In the genomic region with DNA sequence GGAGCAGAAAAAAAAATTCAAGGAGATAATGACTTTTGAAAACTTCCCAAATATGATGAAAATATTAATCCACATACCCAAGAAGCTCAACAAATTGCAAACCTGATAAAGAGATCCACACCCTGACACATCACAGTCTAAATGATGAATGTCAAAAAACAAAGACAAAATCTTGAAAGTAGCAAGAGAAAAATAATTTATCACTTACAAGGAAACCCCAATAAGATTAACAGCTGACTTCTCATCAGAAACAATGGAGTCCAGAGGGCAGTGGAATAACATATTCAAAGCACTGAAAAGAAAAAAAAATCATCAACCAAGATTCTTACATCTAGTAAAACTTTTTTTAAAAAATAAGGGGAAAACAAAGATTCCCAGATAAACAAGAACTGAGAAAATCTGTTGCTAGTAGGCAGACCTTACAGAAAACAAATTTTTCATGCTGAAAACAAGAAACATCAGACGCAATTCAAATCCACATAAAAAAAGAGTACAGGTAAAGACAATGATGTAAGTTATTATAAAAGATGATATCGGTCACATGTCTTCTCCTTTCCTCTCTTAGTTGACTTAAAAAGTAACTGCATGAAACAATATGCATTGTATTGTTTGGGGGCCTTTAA, we compare ENCODE assay signal across 1 cellular context.
TF ChIP-seq lines count a peak whose summit lies in the region.

No MANE protein-coding gene starts in this region.

TF ChIP-seq in GM12878, 131 proteins besides CTCF, POLR2A, EP300 and RAD21 (continues in another document):
- TF ChIP-seq NR2F1 (conservative IDR thresholded peaks at IDR 0.05), result no peak
- no peak for TF ChIP-seq EGR1 (IDR thresholded peaks at IDR 0.05; ENCODE audit: borderline replicate concordance in 1 of 2, low read depth in 2 of 2, low read length in 2 of 2)
- TF ChIP-seq MTA3 (IDR thresholded peaks at IDR 0.05; ENCODE audit: borderline replicate concordance, low read length), result no peak
- no peak for TF ChIP-seq TARDBP (IDR thresholded peaks at IDR 0.05; ENCODE audit: borderline replicate concordance)
- TF ChIP-seq, protein P1, sequence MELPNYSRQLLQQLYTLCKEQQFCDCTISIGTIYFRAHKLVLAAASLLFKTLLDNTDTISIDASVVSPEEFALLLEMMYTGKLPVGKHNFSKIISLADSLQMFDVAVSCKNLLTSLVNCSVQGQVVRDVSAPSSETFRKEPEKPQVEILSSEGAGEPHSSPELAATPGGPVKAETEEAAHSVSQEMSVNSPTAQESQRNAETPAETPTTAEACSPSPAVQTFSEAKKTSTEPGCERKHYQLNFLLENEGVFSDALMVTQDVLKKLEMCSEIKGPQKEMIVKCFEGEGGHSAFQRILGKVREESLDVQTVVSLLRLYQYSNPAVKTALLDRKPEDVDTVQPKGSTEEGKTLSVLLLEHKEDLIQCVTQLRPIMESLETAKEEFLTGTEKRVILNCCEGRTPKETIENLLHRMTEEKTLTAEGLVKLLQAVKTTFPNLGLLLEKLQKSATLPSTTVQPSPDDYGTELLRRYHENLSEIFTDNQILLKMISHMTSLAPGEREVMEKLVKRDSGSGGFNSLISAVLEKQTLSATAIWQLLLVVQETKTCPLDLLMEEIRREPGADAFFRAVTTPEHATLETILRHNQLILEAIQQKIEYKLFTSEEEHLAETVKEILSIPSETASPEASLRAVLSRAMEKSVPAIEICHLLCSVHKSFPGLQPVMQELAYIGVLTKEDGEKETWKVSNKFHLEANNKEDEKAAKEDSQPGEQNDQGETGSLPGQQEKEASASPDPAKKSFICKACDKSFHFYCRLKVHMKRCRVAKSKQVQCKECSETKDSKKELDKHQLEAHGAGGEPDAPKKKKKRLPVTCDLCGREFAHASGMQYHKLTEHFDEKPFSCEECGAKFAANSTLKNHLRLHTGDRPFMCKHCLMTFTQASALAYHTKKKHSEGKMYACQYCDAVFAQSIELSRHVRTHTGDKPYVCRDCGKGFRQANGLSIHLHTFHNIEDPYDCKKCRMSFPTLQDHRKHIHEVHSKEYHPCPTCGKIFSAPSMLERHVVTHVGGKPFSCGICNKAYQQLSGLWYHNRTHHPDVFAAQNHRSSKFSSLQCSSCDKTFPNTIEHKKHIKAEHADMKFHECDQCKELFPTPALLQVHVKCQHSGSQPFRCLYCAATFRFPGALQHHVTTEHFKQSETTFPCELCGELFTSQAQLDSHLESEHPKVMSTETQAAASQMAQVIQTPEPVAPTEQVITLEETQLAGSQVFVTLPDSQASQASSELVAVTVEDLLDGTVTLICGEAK (IDR thresholded peaks at IDR 0.05; ENCODE audit: borderline replicate concordance), result no peak
- no peak for TF ChIP-seq ZNF217 (IDR thresholded peaks at IDR 0.05)
- TF ChIP-seq, protein P2, sequence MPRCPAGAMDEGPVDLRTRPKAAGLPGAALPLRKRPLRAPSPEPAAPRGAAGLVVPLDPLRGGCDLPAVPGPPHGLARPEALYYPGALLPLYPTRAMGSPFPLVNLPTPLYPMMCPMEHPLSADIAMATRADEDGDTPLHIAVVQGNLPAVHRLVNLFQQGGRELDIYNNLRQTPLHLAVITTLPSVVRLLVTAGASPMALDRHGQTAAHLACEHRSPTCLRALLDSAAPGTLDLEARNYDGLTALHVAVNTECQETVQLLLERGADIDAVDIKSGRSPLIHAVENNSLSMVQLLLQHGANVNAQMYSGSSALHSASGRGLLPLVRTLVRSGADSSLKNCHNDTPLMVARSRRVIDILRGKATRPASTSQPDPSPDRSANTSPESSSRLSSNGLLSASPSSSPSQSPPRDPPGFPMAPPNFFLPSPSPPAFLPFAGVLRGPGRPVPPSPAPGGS (IDR thresholded peaks at IDR 0.05; ENCODE audit: borderline replicate concordance, insufficient read depth, low read depth, low read length, poor library complexity, severe bottlenecking), result no peak
- TF ChIP-seq ZNF24 (IDR thresholded peaks at IDR 0.05), result 0 out of 2 replicates have a peak, but pooled peaks have one; percentile 18
- TF ChIP-seq EZH2 (IDR thresholded peaks at IDR 0.05; ENCODE audit: borderline replicate concordance, control insufficient read depth, low read depth, low read length), result no peak
- TF ChIP-seq CHD2 (IDR thresholded peaks at IDR 0.05; ENCODE audit: borderline replicate concordance, low read depth, low read length), result no peak
- TF ChIP-seq, protein P3, sequence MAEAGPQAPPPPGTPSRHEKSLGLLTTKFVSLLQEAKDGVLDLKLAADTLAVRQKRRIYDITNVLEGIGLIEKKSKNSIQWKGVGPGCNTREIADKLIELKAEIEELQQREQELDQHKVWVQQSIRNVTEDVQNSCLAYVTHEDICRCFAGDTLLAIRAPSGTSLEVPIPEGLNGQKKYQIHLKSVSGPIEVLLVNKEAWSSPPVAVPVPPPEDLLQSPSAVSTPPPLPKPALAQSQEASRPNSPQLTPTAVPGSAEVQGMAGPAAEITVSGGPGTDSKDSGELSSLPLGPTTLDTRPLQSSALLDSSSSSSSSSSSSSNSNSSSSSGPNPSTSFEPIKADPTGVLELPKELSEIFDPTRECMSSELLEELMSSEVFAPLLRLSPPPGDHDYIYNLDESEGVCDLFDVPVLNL (IDR thresholded peaks at IDR 0.05; ENCODE audit: low read depth, low read length), result no peak
- TF ChIP-seq CBX5 (IDR thresholded peaks at IDR 0.05; ENCODE audit: low read depth), result peak; percentile 99
- no peak for TF ChIP-seq MTA2 (IDR thresholded peaks at IDR 0.05; ENCODE audit: low read depth)
- TF ChIP-seq, protein P4, sequence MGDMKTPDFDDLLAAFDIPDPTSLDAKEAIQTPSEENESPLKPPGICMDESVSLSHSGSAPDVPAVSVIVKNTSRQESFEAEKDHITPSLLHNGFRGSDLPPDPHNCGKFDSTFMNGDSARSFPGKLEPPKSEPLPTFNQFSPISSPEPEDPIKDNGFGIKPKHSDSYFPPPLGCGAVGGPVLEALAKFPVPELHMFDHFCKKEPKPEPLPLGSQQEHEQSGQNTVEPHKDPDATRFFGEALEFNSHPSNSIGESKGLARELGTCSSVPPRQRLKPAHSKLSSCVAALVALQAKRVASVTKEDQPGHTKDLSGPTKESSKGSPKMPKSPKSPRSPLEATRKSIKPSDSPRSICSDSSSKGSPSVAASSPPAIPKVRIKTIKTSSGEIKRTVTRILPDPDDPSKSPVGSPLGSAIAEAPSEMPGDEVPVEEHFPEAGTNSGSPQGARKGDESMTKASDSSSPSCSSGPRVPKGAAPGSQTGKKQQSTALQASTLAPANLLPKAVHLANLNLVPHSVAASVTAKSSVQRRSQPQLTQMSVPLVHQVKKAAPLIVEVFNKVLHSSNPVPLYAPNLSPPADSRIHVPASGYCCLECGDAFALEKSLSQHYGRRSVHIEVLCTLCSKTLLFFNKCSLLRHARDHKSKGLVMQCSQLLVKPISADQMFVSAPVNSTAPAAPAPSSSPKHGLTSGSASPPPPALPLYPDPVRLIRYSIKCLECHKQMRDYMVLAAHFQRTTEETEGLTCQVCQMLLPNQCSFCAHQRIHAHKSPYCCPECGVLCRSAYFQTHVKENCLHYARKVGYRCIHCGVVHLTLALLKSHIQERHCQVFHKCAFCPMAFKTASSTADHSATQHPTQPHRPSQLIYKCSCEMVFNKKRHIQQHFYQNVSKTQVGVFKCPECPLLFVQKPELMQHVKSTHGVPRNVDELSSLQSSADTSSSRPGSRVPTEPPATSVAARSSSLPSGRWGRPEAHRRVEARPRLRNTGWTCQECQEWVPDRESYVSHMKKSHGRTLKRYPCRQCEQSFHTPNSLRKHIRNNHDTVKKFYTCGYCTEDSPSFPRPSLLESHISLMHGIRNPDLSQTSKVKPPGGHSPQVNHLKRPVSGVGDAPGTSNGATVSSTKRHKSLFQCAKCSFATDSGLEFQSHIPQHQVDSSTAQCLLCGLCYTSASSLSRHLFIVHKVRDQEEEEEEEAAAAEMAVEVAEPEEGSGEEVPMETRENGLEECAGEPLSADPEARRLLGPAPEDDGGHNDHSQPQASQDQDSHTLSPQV (IDR thresholded peaks at IDR 0.05), result no peak
- no peak for TF ChIP-seq DPF2 (IDR thresholded peaks at IDR 0.05)
- TF ChIP-seq, protein P5, sequence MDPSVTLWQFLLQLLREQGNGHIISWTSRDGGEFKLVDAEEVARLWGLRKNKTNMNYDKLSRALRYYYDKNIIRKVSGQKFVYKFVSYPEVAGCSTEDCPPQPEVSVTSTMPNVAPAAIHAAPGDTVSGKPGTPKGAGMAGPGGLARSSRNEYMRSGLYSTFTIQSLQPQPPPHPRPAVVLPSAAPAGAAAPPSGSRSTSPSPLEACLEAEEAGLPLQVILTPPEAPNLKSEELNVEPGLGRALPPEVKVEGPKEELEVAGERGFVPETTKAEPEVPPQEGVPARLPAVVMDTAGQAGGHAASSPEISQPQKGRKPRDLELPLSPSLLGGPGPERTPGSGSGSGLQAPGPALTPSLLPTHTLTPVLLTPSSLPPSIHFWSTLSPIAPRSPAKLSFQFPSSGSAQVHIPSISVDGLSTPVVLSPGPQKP (IDR thresholded peaks at IDR 0.05; ENCODE audit: low read depth, low read length), result no peak
- no peak for TF ChIP-seq ASH2L (IDR thresholded peaks at IDR 0.05; ENCODE audit: borderline replicate concordance, low read depth)
- TF ChIP-seq BACH1 (IDR thresholded peaks at IDR 0.05; ENCODE audit: borderline replicate concordance), result no peak
- TF ChIP-seq, protein P6, sequence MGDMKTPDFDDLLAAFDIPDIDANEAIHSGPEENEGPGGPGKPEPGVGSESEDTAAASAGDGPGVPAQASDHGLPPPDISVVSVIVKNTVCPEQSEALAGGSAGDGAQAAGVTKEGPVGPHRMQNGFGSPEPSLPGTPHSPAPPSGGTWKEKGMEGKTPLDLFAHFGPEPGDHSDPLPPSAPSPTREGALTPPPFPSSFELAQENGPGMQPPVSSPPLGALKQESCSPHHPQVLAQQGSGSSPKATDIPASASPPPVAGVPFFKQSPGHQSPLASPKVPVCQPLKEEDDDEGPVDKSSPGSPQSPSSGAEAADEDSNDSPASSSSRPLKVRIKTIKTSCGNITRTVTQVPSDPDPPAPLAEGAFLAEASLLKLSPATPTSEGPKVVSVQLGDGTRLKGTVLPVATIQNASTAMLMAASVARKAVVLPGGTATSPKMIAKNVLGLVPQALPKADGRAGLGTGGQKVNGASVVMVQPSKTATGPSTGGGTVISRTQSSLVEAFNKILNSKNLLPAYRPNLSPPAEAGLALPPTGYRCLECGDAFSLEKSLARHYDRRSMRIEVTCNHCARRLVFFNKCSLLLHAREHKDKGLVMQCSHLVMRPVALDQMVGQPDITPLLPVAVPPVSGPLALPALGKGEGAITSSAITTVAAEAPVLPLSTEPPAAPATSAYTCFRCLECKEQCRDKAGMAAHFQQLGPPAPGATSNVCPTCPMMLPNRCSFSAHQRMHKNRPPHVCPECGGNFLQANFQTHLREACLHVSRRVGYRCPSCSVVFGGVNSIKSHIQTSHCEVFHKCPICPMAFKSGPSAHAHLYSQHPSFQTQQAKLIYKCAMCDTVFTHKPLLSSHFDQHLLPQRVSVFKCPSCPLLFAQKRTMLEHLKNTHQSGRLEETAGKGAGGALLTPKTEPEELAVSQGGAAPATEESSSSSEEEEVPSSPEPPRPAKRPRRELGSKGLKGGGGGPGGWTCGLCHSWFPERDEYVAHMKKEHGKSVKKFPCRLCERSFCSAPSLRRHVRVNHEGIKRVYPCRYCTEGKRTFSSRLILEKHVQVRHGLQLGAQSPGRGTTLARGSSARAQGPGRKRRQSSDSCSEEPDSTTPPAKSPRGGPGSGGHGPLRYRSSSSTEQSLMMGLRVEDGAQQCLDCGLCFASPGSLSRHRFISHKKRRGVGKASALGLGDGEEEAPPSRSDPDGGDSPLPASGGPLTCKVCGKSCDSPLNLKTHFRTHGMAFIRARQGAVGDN (IDR thresholded peaks at IDR 0.05), result peak; percentile 32; the same call in 1 of the 2 replicates
- TF ChIP-seq POLR2AphosphoS5 (IDR thresholded peaks at IDR 0.05; ENCODE audit: low read length), result no peak
- TF ChIP-seq, protein P7, sequence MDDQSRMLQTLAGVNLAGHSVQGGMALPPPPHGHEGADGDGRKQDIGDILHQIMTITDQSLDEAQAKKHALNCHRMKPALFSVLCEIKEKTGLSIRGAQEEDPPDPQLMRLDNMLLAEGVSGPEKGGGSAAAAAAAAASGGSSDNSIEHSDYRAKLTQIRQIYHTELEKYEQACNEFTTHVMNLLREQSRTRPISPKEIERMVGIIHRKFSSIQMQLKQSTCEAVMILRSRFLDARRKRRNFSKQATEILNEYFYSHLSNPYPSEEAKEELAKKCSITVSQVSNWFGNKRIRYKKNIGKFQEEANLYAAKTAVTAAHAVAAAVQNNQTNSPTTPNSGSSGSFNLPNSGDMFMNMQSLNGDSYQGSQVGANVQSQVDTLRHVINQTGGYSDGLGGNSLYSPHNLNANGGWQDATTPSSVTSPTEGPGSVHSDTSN (IDR thresholded peaks at IDR 0.05; ENCODE audit: insufficient replicate concordance, low read depth, low read length), result no peak
- TF ChIP-seq, protein P8, sequence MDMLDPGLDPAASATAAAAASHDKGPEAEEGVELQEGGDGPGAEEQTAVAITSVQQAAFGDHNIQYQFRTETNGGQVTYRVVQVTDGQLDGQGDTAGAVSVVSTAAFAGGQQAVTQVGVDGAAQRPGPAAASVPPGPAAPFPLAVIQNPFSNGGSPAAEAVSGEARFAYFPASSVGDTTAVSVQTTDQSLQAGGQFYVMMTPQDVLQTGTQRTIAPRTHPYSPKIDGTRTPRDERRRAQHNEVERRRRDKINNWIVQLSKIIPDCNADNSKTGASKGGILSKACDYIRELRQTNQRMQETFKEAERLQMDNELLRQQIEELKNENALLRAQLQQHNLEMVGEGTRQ (IDR thresholded peaks at IDR 0.05; ENCODE audit: borderline replicate concordance, low read depth, low read length), result no peak
- no peak for TF ChIP-seq CBX3 (IDR thresholded peaks at IDR 0.05; ENCODE audit: borderline replicate concordance, low read depth)
- TF ChIP-seq, protein P9, sequence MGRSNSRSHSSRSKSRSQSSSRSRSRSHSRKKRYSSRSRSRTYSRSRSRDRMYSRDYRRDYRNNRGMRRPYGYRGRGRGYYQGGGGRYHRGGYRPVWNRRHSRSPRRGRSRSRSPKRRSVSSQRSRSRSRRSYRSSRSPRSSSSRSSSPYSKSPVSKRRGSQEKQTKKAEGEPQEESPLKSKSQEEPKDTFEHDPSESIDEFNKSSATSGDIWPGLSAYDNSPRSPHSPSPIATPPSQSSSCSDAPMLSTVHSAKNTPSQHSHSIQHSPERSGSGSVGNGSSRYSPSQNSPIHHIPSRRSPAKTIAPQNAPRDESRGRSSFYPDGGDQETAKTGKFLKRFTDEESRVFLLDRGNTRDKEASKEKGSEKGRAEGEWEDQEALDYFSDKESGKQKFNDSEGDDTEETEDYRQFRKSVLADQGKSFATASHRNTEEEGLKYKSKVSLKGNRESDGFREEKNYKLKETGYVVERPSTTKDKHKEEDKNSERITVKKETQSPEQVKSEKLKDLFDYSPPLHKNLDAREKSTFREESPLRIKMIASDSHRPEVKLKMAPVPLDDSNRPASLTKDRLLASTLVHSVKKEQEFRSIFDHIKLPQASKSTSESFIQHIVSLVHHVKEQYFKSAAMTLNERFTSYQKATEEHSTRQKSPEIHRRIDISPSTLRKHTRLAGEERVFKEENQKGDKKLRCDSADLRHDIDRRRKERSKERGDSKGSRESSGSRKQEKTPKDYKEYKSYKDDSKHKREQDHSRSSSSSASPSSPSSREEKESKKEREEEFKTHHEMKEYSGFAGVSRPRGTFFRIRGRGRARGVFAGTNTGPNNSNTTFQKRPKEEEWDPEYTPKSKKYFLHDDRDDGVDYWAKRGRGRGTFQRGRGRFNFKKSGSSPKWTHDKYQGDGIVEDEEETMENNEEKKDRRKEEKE (IDR thresholded peaks at IDR 0.05), result no peak
- TF ChIP-seq, protein P10, sequence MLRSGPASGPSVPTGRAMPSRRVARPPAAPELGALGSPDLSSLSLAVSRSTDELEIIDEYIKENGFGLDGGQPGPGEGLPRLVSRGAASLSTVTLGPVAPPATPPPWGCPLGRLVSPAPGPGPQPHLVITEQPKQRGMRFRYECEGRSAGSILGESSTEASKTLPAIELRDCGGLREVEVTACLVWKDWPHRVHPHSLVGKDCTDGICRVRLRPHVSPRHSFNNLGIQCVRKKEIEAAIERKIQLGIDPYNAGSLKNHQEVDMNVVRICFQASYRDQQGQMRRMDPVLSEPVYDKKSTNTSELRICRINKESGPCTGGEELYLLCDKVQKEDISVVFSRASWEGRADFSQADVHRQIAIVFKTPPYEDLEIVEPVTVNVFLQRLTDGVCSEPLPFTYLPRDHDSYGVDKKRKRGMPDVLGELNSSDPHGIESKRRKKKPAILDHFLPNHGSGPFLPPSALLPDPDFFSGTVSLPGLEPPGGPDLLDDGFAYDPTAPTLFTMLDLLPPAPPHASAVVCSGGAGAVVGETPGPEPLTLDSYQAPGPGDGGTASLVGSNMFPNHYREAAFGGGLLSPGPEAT (IDR thresholded peaks at IDR 0.05; ENCODE audit: low read depth), result peak; percentile 53; the same call in 1 of the 2 replicates
- no peak for TF ChIP-seq SIN3A (IDR thresholded peaks at IDR 0.05; ENCODE audit: low read depth, low read length)
